24 cellular contexts compared by ENCODE assay signal in genomic region chr2:197075286-197075685, GRCh38.
"Had no signal": no experiment of that assay in that cellular context is flagged by ENCODE, and none has a peak within 500 bp of the region (broad histone marks: within the 10 kb centered on the region; RNA-seq: fewer than 3 reads in every experiment).

No MANE protein-coding gene starts in this region.

- H3K27me3 ChIP-seq: colonic mucosa, foreskin keratinocyte, pancreas, right lobe of liver, thyroid gland, upper lobe of right lung, vagina had no signal

- DNase-seq: colonic mucosa; effector CD4-positive, alpha-beta T cell; foreskin keratinocyte; left cardiac atrium; left ventricle myocardium inferior; lower lobe of right lung; midbrain; occipital lobe; pancreas; right lobe of liver; stimulated activated CD4-positive, alpha-beta T cell treated with anti-CD3 and anti-CD28 coated beads, Interleukin-4, amount 100 ng/mL, for 1 hour; stimulated activated CD8-positive, alpha-beta memory T cell treated with anti-CD3 and anti-CD28 coated beads, Interleukin-4, amount 100 ng/mL, for 48 hours; stimulated activated naive CD8-positive, alpha-beta T cell treated with anti-CD3 and anti-CD28 coated beads, Interleukin-15, Interleukin-2, amounts not matched to agents 100 U/mL and 50 U/mL, for 24 hours; thyroid gland; upper lobe of right lung had no signal

- H3K36me3 ChIP-seq: colonic mucosa, pancreas, thyroid gland had no signal

- H3K27me3 Mint-ChIP-seq: memory B cell, progenitor cell of endocrine pancreas had no signal

- H3K4me3 ChIP-seq: colonic mucosa, left ventricle myocardium inferior, lower lobe of right lung, pancreas, right lobe of liver, thyroid gland, upper lobe of right lung, vagina had no signal

- H3K9me3 Mint-ChIP-seq: endodermal cell; immature natural killer cell; nephron; stimulated activated effector memory CD8-positive, alpha-beta T cell treated with anti-CD3 and anti-CD28 coated beads, Interleukin-12 subunit alpha, Interleukin-12 subunit beta, amount 100 ng/mL, for 72 hours had no signal

- H3K4me1 ChIP-seq: foreskin keratinocyte, upper lobe of right lung had no signal

- H3K27ac ChIP-seq: colonic mucosa, foreskin keratinocyte, lower lobe of right lung, pancreas, right lobe of liver, thyroid gland, upper lobe of right lung had no signal

- H3K27ac Mint-ChIP-seq: endodermal cell, progenitor cell of endocrine pancreas had no signal

- FAIRE-seq: endothelial cell of umbilical vein, keratinocyte, pancreas had no signal

- H3K9me3 ChIP-seq: colonic mucosa, left ventricle myocardium inferior, lower lobe of right lung, pancreas, right lobe of liver, thyroid gland, upper lobe of right lung, vagina had no signal

- H3K4me3 Mint-ChIP-seq: endodermal cell; immature natural killer cell; memory B cell; nephron; stimulated activated effector memory CD8-positive, alpha-beta T cell treated with anti-CD3 and anti-CD28 coated beads, Interleukin-12 subunit alpha, Interleukin-12 subunit beta, amount 100 ng/mL, for 72 hours had no signal
